In the genomic region with DNA sequence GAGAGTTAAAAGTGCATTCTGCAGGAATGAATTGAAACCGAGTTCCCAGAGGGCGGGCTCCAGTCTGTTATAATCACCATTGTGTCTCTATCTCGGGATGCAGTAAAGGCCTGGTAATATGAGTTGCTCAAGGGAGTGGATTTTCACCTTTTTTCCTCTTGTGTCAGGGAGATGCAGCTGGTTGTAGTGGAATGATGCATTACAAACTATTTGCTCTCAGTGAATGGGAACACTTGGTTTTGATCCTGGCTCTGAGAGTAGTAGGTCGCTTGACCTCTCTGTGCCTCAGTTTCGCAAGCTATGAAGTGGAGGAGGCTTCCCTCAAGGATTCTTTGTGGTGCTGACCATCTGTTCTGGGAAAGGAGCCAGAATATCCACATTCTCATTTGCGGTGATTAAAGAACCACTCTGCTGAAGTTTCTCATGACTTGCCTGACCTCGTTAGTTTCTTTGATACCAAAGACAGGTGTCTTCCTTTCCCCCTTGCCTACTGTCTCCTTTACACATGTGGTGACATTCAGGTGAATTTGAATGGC, we compare ENCODE assay signal across 10 cellular contexts.
DNase-seq lines count a peak whose midpoint lies in the region; ATAC-seq and TF ChIP-seq lines count a peak whose summit lies in the region.
"Had no signal": no experiment of that assay in that cellular context is flagged by ENCODE, and none has a peak within 500 bp of the region (broad histone marks: within the 10 kb centered on the region; RNA-seq: fewer than 3 reads in every experiment).

No MANE protein-coding gene starts in this region.

- H3K4me2 ChIP-seq in KMS-11 = peak overlapping the region; percentile 88

- H3K27me3 Mint-ChIP-seq in CD4-positive, alpha-beta memory T cell = no peaks in the 10 kb centered on the region

- H4K20me1 ChIP-seq in KMS-11 (ENCODE audit: insufficient read depth) = no peaks in the 10 kb centered on the region

- peak overlapping the region; percentile 2; the same call in 1 of the 2 replicates for H3K9ac ChIP-seq in KMS-11

- no peak overlapping the region for H2AFZ ChIP-seq in KMS-11 (ENCODE audit: low read depth)

- no peak for TF ChIP-seq CTCF in KMS-11 (conservative IDR thresholded peaks at IDR 0.05; ENCODE audit: low read depth, low read length)

- peaks cover 34% of the 10 kb centered on the region for H3K4me1 ChIP-seq in CD4-positive, alpha-beta memory T cell (ENCODE audit: insufficient read depth, low read length)
- peaks cover 93% of the 10 kb centered on the region for H3K4me1 ChIP-seq in KMS-11 (ENCODE audit: low read depth, poor library complexity, severe bottlenecking)

- no peaks in the 10 kb centered on the region for H3K27me3 ChIP-seq in CD4-positive, alpha-beta memory T cell (ENCODE audit: insufficient read depth, low read length)
- no peaks in the 10 kb centered on the region for H3K27me3 ChIP-seq in KMS-11 (ENCODE audit: insufficient read depth, low read depth)

- intact Hi-C loops in CD4-positive, alpha-beta memory T cell (cut with micrococcal nuclease) = no loop called here

- CTCF ChIA-PET in CD4-positive, alpha-beta memory T cell (lab: Charles Lee; ENCODE audit: partially characterized antibody) = interaction anchor here (7.0 kb wide), 1 partner anchor 10 kb away, joined by 131 read pairs; no protein-coding TSS in a partner anchor

- no peaks in the 10 kb centered on the region for H3K9me3 Mint-ChIP-seq in CD4-positive, alpha-beta memory T cell

- no peak overlapping the region for H3K4me3 ChIP-seq in CD4-positive, alpha-beta memory T cell (ENCODE audit: low read length in 2 of 2)
- H3K4me3 ChIP-seq in KMS-11 (IDR thresholded peaks at IDR 0.05; ENCODE audit: insufficient read depth, low read depth, low read length) = no peak overlapping the region

- H3K4me1 Mint-ChIP-seq in CD4-positive, alpha-beta memory T cell = peaks cover 25 to 46% (median 34%) of the 10 kb centered on the region in 4 donors

- no peak for ATAC-seq in GM21526 (IDR thresholded peaks at IDR 0.05; ENCODE audit: low FRiP score, unreplicated experiment)
- no peak for ATAC-seq in HG02885 (IDR thresholded peaks at IDR 0.05; ENCODE audit: poor library complexity, unreplicated experiment)
- ATAC-seq in HG03439 (IDR thresholded peaks at IDR 0.05; ENCODE audit: unreplicated experiment) = no peak
- ATAC-seq: left lobe of liver had no signal

- no peaks in the 10 kb centered on the region for H3K79me2 ChIP-seq in KMS-11 (ENCODE audit: insufficient read depth, low read depth)

- H3K4me3 Mint-ChIP-seq in CD4-positive, alpha-beta memory T cell = no peak overlapping the region

- H3K36me3 ChIP-seq in CD4-positive, alpha-beta memory T cell (ENCODE audit: insufficient read depth, low read length) = no peaks in the 10 kb centered on the region
- no peaks in the 10 kb centered on the region for H3K36me3 ChIP-seq in KMS-11 (ENCODE audit: insufficient read depth)

- DNase-seq in CD4-positive, alpha-beta memory T cell = no peak
- DNase-seq in dedifferentiated amniotic fluid mesenchymal stem cell (ENCODE audit: extremely low spot score) (peak; percentile 33), myocyte (ENCODE audit: low read depth) (peak; percentile 96), HUDEP-2 (lab: John Stamatoyannopoulos, UW; ENCODE audit: unreplicated experiment in 76 of 76) (no peak)
- DNase-seq: anterior cingulate cortex had no signal

- peak overlapping the region in 4 of 7 donors; percentile 36 to 77 (median 62) for H3K27ac Mint-ChIP-seq in CD4-positive, alpha-beta memory T cell

- no peak overlapping the region for H3K27ac ChIP-seq in CD4-positive, alpha-beta memory T cell (ENCODE audit: low read depth, low read length)
- peak overlapping the region; percentile 67 for H3K27ac ChIP-seq in KMS-11

- H3K36me3 Mint-ChIP-seq in CD4-positive, alpha-beta memory T cell = peaks cover 0 to 6% of the 10 kb centered on the region in 2 donors

- no peaks in the 10 kb centered on the region for H3K9me3 ChIP-seq in CD4-positive, alpha-beta memory T cell (ENCODE audit: control insufficient read depth in 1 of 2, low read length in 2 of 2)

- POLR2A ChIA-PET in CD4-positive, alpha-beta memory T cell (lab: Charles Lee; ENCODE audit: partially characterized antibody) = interaction anchor here (1.0 kb wide), 1 partner anchor 13 kb away, joined by 3 read pairs; no protein-coding TSS in a partner anchor

Comparison
In these comparisons a context has a peak if more than half of its experiments do, and no peak if none do; other contexts are left out.
1. DNase-seq: peak in dedifferentiated amniotic fluid mesenchymal stem cell (single experiment) and myocyte (single experiment); none in CD4-positive, alpha-beta memory T cell (0 of 5) and HUDEP-2 (0 of 76).